In genomic region chr4:39043697-39044363, GRCh38 we compare ENCODE assay signal across 8 cellular contexts. TPM values are rescaled to one million over a fixed set of nuclear protein-coding genes. Genes with fewer than 3 reads are reported as not detected.
DNase-seq lines count a peak whose midpoint lies in the region; ATAC-seq and TF ChIP-seq lines count a peak whose summit lies in the region.

No MANE protein-coding gene starts in this region.

- TF ChIP-seq CTCF in Panc1 (IDR thresholded peaks at IDR 0.05), result no peak

- CTCF ChIA-PET in Panc1 (lab: Charles Lee), result interaction anchor here (0.6 kb wide), 1 partner anchor 376 kb away, joined by 6 read pairs; no protein-coding TSS in a partner anchor

- in situ Hi-C loops in Panc1 (cut with HindIII; ENCODE audit: low pct_unique_long_range_greater_than_20kb, low sequenced_read_pairs), result no loop called here

- H3K4me1 ChIP-seq in Panc1 (ENCODE audit: control insufficient read depth, insufficient read depth, low read length), result peaks cover 45% of the 10 kb centered on the region

- peak; percentile 6 for DNase-seq in NCI-H2227 (lab: John Stamatoyannopoulos, UW; ENCODE audit: unreplicated experiment)
- DNase-seq in NCI-H2227 treated with DMSO at 0.1 percent for 48 hours (lab: John Stamatoyannopoulos, UW), result no peak
- no peak for DNase-seq in Panc1 (ENCODE audit: low read depth, low spot score)
- peak; percentile 55 for DNase-seq in midbrain (lab: John Stamatoyannopoulos, UW)

- TSS peak; percentile 98 for BruUV-seq in Panc1 (replicated peaks; lab: Mats Ljungman, UMichigan)

- H3K27ac ChIP-seq in Panc1 (ENCODE audit: low read length) (peak overlapping the region; percentile 99), cingulate gyrus (ENCODE audit: low read depth, low read length) (peak overlapping the region; percentile 74)

- peak overlapping the region; percentile 53 to 80 for H3K4me3 ChIP-seq in Panc1 (ENCODE audit: low read depth in 2 of 2, low read length in 2 of 2)

- H3K9me3 ChIP-seq in Panc1 (ENCODE audit: control insufficient read depth, insufficient read depth, low read depth, low read length), result no peaks in the 10 kb centered on the region

- POLR2A ChIA-PET in Panc1 (lab: Charles Lee), result interaction anchor here (0.5 to 1.4 kb wide), 2 partner anchors 14 to 29 kb away, joined by 5 to 10 read pairs; no protein-coding TSS in a partner anchor

- no peaks in the 10 kb centered on the region for H3K27me3 ChIP-seq in Panc1 (ENCODE audit: control insufficient read depth, insufficient read depth, low read length)

- H3K36me3 ChIP-seq in Panc1 (ENCODE audit: control insufficient read depth, insufficient read depth, low read length), result no peaks in the 10 kb centered on the region

- intact Hi-C loops in Panc1 (cut with micrococcal nuclease; ENCODE audit: unreplicated experiment), result no loop called here

- ATAC-seq in Panc1, result peak; percentile 13; the same call in 1 of the 2 replicates
- ATAC-seq in HG02571 (IDR thresholded peaks at IDR 0.05; ENCODE audit: unreplicated experiment), result no peak
- no peak for ATAC-seq in HG02759 (IDR thresholded peaks at IDR 0.05; ENCODE audit: unreplicated experiment)
- no peak for ATAC-seq in GM18520 (IDR thresholded peaks at IDR 0.05; ENCODE audit: unreplicated experiment)

RNA-seq across cellular contexts. Expression of gene TMEM156, which starts 11.6 kb away (rescaled TPM):
- 5.8 TPM for total RNA-seq in Panc1 (2021; ENCODE audit: unreplicated experiment)
- polyA plus RNA-seq in Panc1 (2012; ENCODE audit: insufficient read length), result 3.5 TPM

RNA-seq across cellular contexts. Expression of gene KLHL5, which starts 18.2 kb away (rescaled TPM):
- 128 TPM for total RNA-seq in Panc1 (2021; ENCODE audit: unreplicated experiment)
- polyA plus RNA-seq in Panc1 (2012; ENCODE audit: insufficient read length), result 107 TPM

Comparison
In these comparisons a context has a peak if more than half of its experiments do, and no peak if none do; other contexts are left out.
1. DNase-seq: peak in NCI-H2227 (single experiment) and midbrain (single experiment); none in NCI-H2227 treated with DMSO at 0.1 percent for 48 hours (single experiment) and Panc1 (single experiment).